1 cellular context compared by ENCODE assay signal in the genomic region with DNA sequence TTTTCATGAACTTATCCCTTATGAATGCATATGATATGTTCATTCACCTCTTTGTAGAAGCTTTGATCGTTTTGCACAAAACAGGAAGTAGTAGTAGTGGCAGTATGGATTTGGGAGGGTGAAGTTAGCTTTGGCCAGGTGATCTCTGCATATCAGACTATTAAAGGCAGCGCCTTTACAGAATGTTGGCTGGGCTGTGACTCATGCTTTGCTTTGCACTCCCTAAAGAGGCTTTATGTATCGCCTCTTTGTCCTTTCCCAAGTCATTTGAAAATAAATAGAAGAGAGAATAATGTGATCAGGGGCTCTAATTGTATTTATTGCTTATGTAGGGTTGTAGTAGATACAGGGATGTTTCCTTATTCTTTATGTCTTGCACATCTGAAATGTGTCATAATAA.
TF ChIP-seq lines count a peak whose summit lies in the region.

No MANE protein-coding gene starts in this region.

TF ChIP-seq in WTC11, 78 proteins besides CTCF, POLR2A, EP300 and RAD21 (continued from another document):
- TF ChIP-seq, protein P1, sequence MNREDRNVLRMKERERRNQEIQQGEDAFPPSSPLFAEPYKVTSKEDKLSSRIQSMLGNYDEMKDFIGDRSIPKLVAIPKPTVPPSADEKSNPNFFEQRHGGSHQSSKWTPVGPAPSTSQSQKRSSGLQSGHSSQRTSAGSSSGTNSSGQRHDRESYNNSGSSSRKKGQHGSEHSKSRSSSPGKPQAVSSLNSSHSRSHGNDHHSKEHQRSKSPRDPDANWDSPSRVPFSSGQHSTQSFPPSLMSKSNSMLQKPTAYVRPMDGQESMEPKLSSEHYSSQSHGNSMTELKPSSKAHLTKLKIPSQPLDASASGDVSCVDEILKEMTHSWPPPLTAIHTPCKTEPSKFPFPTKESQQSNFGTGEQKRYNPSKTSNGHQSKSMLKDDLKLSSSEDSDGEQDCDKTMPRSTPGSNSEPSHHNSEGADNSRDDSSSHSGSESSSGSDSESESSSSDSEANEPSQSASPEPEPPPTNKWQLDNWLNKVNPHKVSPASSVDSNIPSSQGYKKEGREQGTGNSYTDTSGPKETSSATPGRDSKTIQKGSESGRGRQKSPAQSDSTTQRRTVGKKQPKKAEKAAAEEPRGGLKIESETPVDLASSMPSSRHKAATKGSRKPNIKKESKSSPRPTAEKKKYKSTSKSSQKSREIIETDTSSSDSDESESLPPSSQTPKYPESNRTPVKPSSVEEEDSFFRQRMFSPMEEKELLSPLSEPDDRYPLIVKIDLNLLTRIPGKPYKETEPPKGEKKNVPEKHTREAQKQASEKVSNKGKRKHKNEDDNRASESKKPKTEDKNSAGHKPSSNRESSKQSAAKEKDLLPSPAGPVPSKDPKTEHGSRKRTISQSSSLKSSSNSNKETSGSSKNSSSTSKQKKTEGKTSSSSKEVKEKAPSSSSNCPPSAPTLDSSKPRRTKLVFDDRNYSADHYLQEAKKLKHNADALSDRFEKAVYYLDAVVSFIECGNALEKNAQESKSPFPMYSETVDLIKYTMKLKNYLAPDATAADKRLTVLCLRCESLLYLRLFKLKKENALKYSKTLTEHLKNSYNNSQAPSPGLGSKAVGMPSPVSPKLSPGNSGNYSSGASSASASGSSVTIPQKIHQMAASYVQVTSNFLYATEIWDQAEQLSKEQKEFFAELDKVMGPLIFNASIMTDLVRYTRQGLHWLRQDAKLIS (CRISPR knock-in tag; IDR thresholded peaks at IDR 0.05; ENCODE audit: borderline replicate concordance): no peak
- TF ChIP-seq, protein P2, sequence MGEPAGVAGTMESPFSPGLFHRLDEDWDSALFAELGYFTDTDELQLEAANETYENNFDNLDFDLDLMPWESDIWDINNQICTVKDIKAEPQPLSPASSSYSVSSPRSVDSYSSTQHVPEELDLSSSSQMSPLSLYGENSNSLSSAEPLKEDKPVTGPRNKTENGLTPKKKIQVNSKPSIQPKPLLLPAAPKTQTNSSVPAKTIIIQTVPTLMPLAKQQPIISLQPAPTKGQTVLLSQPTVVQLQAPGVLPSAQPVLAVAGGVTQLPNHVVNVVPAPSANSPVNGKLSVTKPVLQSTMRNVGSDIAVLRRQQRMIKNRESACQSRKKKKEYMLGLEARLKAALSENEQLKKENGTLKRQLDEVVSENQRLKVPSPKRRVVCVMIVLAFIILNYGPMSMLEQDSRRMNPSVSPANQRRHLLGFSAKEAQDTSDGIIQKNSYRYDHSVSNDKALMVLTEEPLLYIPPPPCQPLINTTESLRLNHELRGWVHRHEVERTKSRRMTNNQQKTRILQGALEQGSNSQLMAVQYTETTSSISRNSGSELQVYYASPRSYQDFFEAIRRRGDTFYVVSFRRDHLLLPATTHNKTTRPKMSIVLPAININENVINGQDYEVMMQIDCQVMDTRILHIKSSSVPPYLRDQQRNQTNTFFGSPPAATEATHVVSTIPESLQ (CRISPR knock-in tag; IDR thresholded peaks at IDR 0.05): no peak
- TF ChIP-seq, protein P3, sequence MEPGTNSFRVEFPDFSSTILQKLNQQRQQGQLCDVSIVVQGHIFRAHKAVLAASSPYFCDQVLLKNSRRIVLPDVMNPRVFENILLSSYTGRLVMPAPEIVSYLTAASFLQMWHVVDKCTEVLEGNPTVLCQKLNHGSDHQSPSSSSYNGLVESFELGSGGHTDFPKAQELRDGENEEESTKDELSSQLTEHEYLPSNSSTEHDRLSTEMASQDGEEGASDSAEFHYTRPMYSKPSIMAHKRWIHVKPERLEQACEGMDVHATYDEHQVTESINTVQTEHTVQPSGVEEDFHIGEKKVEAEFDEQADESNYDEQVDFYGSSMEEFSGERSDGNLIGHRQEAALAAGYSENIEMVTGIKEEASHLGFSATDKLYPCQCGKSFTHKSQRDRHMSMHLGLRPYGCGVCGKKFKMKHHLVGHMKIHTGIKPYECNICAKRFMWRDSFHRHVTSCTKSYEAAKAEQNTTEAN (CRISPR knock-in tag; IDR thresholded peaks at IDR 0.05): no peak
